ENCODE assay signal across 15 cellular contexts in genomic region chr16:3076577-3076976, GRCh38. TPM values are rescaled to one million over a fixed set of nuclear protein-coding genes. Genes with fewer than 3 reads are reported as not detected.
DNase-seq lines count a peak whose midpoint lies in the region; ATAC-seq lines count a peak whose summit lies in the region.
"Had no signal": no experiment of that assay in that cellular context is flagged by ENCODE, and none has a peak within 500 bp of the region (broad histone marks: within the 10 kb centered on the region; RNA-seq: fewer than 3 reads in every experiment).

No MANE protein-coding gene starts in this region.

- peaks cover 73% of the 10 kb centered on the region for H3K4me1 Mint-ChIP-seq in stimulated activated naive CD8-positive, alpha-beta T cell treated with anti-CD3 and anti-CD28 coated beads, Interleukin-15, Interleukin-2, amounts not matched to agents 100 ng/mL and 50 ng/mL, for 24 hours (ENCODE audit: low read depth)
- H3K4me1 Mint-ChIP-seq in T-helper 17 cell: peaks cover 64% of the 10 kb centered on the region
- H3K4me1 Mint-ChIP-seq in immature natural killer cell: peaks cover 89 to 92% of the 10 kb centered on the region in 2 donors

- no peak for ATAC-seq in stimulated activated naive CD8-positive, alpha-beta T cell treated with anti-CD3 and anti-CD28 coated beads, Interleukin-15, Interleukin-2, amounts not matched to agents 100 U/mL and 50 U/mL, for 24 hours
- ATAC-seq in T-helper 17 cell: no peak
- no peak for ATAC-seq in HG02610 (IDR thresholded peaks at IDR 0.05; ENCODE audit: unreplicated experiment)

- peaks cover 14% of the 10 kb centered on the region for H3K36me3 Mint-ChIP-seq in stimulated activated naive CD8-positive, alpha-beta T cell treated with anti-CD3 and anti-CD28 coated beads, Interleukin-15, Interleukin-2, amounts not matched to agents 100 ng/mL and 50 ng/mL, for 24 hours (ENCODE audit: low read depth)
- H3K36me3 Mint-ChIP-seq in T-helper 17 cell (ENCODE audit: low read depth): peaks cover 3% of the 10 kb centered on the region
- peaks cover 12 to 33% (median 18%) of the 10 kb centered on the region in 3 donors for H3K36me3 Mint-ChIP-seq in immature natural killer cell

- no peaks in the 10 kb centered on the region for H3K27me3 Mint-ChIP-seq in stimulated activated naive CD8-positive, alpha-beta T cell treated with anti-CD3 and anti-CD28 coated beads, Interleukin-15, Interleukin-2, amounts not matched to agents 100 ng/mL and 50 ng/mL, for 24 hours
- H3K27me3 Mint-ChIP-seq in T-helper 17 cell: no peaks in the 10 kb centered on the region
- H3K27me3 Mint-ChIP-seq in immature natural killer cell (ENCODE audit: low read depth in 3 of 3): peaks cover 7 to 24% (median 22%) of the 10 kb centered on the region in 3 donors

- no peak for DNase-seq in stimulated activated naive CD8-positive, alpha-beta T cell treated with anti-CD3 and anti-CD28 coated beads, Interleukin-15, Interleukin-2, amounts not matched to agents 100 U/mL and 50 U/mL, for 24 hours
- no peak for DNase-seq in T-helper 17 cell
- DNase-seq in immature natural killer cell: no peak
- DNase-seq in HPDE6-E6E7 (ENCODE audit: extremely low spot score): no peak
- DNase-seq in HuH-7 (ENCODE audit: low spot score): no peak
- no peak for DNase-seq in activated CD8-positive, alpha-beta memory T cell treated with anti-CD3 and anti-CD28 coated beads for 24 hours
- DNase-seq: adrenal gland, cerebellar nuclear complex, NCI-H2081, NCI-H748 treated with DMSO at 0.1 percent for 48 hours had no signal

- no peaks in the 10 kb centered on the region for H3K9me3 ChIP-seq in T-helper 17 cell (ENCODE audit: control insufficient read depth, low read length, poor library complexity, severe bottlenecking)
- H3K9me3 ChIP-seq: adrenal gland had no signal

- H3K4me3 Mint-ChIP-seq in stimulated activated naive CD8-positive, alpha-beta T cell treated with anti-CD3 and anti-CD28 coated beads, Interleukin-15, Interleukin-2, amounts not matched to agents 100 ng/mL and 50 ng/mL, for 24 hours: peak overlapping the region; percentile 60
- H3K4me3 Mint-ChIP-seq in T-helper 17 cell (peak overlapping the region; percentile 91), immature natural killer cell (peak overlapping the region; percentile 69 to 82 (median 79))

- H3K9me3 Mint-ChIP-seq in stimulated activated naive CD8-positive, alpha-beta T cell treated with anti-CD3 and anti-CD28 coated beads, Interleukin-15, Interleukin-2, amounts not matched to agents 100 ng/mL and 50 ng/mL, for 24 hours: peaks cover 8% of the 10 kb centered on the region
- H3K9me3 Mint-ChIP-seq in immature natural killer cell: peaks cover 0 to 11% (median 6%) of the 10 kb centered on the region in 6 donors

- H3K27ac Mint-ChIP-seq in stimulated activated naive CD8-positive, alpha-beta T cell treated with anti-CD3 and anti-CD28 coated beads, Interleukin-15, Interleukin-2, amounts not matched to agents 100 ng/mL and 50 ng/mL, for 24 hours: peak overlapping the region; percentile 86
- H3K27ac Mint-ChIP-seq in T-helper 17 cell (peak overlapping the region; percentile 98), immature natural killer cell (peak overlapping the region; percentile 90 to 97 (median 95))

RNA-seq across cellular contexts. Expression of gene IL32, which starts 11.1 kb away (rescaled TPM):
- 1,000 to 10,000 TPM; 1,099 to 1,147 TPM for total RNA-seq in T-helper 17 cell
- polyA plus RNA-seq in immature natural killer cell: 1,000 to 10,000 TPM in 1 of 3 donors, 100 to 1,000 TPM in 2; 878 to 1,331 (median 944) TPM

RNA-seq across cellular contexts. Expression of gene ZSCAN10, which starts 22.5 kb away (rescaled TPM):
- total RNA-seq in T-helper 17 cell: under 1 TPM; 0.12 to 0.26 TPM
- polyA plus RNA-seq in immature natural killer cell: under 1 TPM in 1 of 3 donors, not detected in 2; 0.13 TPM
- total RNA-seq: Daoy, HT-29 had no signal

RNA-seq across cellular contexts. Expression of gene MMP25, which starts 30.2 kb away (rescaled TPM):
- 1 to 10 TPM; 1.4 to 1.5 TPM for total RNA-seq in T-helper 17 cell
- 1 to 10 TPM in 1 of 3 donors, under 1 TPM in 2; 0.19 to 2.2 (median 0.73) TPM for polyA plus RNA-seq in immature natural killer cell
- total RNA-seq: HT-29 had no signal

RNA-seq across cellular contexts. Expression of gene ZNF205, which starts 35.8 kb away (rescaled TPM):
- total RNA-seq in T-helper 17 cell: not detected
- polyA plus RNA-seq in immature natural killer cell: under 1 TPM in 1 of 3 donors, not detected in 2; 0.13 TPM

RNA-seq across cellular contexts. Expression of gene BICDL2, which starts 39.8 kb away (rescaled TPM):
- not detected for total RNA-seq in T-helper 17 cell
- polyA plus RNA-seq in immature natural killer cell: not detected
- total RNA-seq: Daoy, temporal lobe had no signal
